20 cellular contexts compared by ENCODE assay signal in the genomic region with DNA sequence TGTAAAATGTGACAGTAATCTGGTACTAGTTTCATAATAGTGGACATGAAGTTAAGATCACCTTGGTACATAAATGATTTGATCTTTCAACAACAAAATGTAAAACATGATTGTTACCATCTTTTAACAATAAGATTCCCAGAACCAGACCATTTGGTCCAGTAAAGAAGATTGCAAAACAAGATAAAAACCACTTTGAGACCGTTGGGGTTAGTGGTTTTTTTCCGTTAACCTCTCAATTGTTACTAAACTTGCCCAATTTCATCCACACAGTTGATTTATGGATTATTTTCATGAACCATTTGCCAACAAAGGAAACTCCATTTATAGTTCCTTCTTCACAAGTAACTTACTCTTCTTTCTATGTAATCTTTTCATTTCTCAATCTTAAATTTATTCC. TPM values are rescaled to one million over a fixed set of nuclear protein-coding genes. Genes with fewer than 3 reads are reported as not detected.
DNase-seq lines count a peak whose midpoint lies in the region; ATAC-seq and TF ChIP-seq lines count a peak whose summit lies in the region.
"Had no signal": no experiment of that assay in that cellular context is flagged by ENCODE, and none has a peak within 500 bp of the region (broad histone marks: within the 10 kb centered on the region; RNA-seq: fewer than 3 reads in every experiment).

No MANE protein-coding gene starts in this region.

- 62 to 74% (median 65%) methylated on average over 2 of the region's 2 CpGs for WGBS in heart left ventricle, 4 donors

- no peaks in the 10 kb centered on the region for H3K27me3 Mint-ChIP-seq in mesothelial cell of epicardium (ENCODE audit: low read depth)
- H3K27me3 Mint-ChIP-seq: effector memory CD8-positive, alpha-beta T cell had no signal

- H3K27me3 ChIP-seq in BLaER1 = no peaks in the 10 kb centered on the region
- H3K27me3 ChIP-seq in heart left ventricle = no peaks in the 10 kb centered on the region
- H3K27me3 ChIP-seq in lower lobe of right lung (ENCODE audit: low read depth) = no peaks in the 10 kb centered on the region
- H3K27me3 ChIP-seq: esophagus squamous epithelium, thyroid gland had no signal

- H3K9ac ChIP-seq in BLaER1 = no peak overlapping the region

- TF ChIP-seq CTCF in mesothelial cell of epicardium (IDR thresholded peaks at IDR 0.05; ENCODE audit: unreplicated experiment) (no peak), heart left ventricle (IDR thresholded peaks at IDR 0.05) (no peak), lower lobe of right lung (IDR thresholded peaks at IDR 0.05) (no peak)

- H3K4me3 ChIP-seq in BLaER1 (no peak overlapping the region), heart left ventricle (no peak overlapping the region), lower lobe of right lung (no peak overlapping the region)
- H3K4me3 ChIP-seq: esophagus squamous epithelium, skin epidermis, thyroid gland had no signal

- H3K4me2 ChIP-seq in BLaER1 = peak overlapping the region; percentile 20; the same call in 1 of the 2 replicates

- intact Hi-C loops in heart left ventricle (cut with DNase I) (no loop called here), lower lobe of right lung (cut with DNase I) (no loop called here)

- H3K4me1 Mint-ChIP-seq in mesothelial cell of epicardium = no peaks in the 10 kb centered on the region

- H3K27ac ChIP-seq in BLaER1 = no peak overlapping the region
- H3K27ac ChIP-seq in heart left ventricle = no peak overlapping the region
- H3K27ac ChIP-seq in lower lobe of right lung = no peak overlapping the region
- H3K27ac ChIP-seq: esophagus squamous epithelium, RWPE1, skin epidermis, thyroid gland had no signal

- H3K27ac Mint-ChIP-seq in mesothelial cell of epicardium = no peak overlapping the region
- H3K27ac Mint-ChIP-seq: activated CD4-positive, alpha-beta T cell treated with anti-CD3 and anti-CD28 coated beads for 36 hours; stimulated activated naive B cell treated with anti-CD40 and anti-IgM and Interleukin-4, amounts not matched to agents 10 μg/mL and 1 μg/mL and 100 μg/mL, for 72 hours had no signal

- peaks cover 6% of the 10 kb centered on the region; the same call in 1 of the 2 replicates for H3K4me1 ChIP-seq in BLaER1
- H3K4me1 ChIP-seq in heart left ventricle = peaks cover 0 to 36% (median 0%) of the 10 kb centered on the region in 12 donors
- H3K4me1 ChIP-seq in lower lobe of right lung = peaks cover under 1% of the 10 kb centered on the region
- H3K4me1 ChIP-seq: esophagus squamous epithelium, thyroid gland had no signal

- DNase-seq in KG1 (lab: John Stamatoyannopoulos, UW) = peak; percentile 68
- peak; percentile 82 for DNase-seq in SIG-M5 treated with dmso at 0.1 percent for 504 hours (lab: John Stamatoyannopoulos, UW; ENCODE audit: unreplicated experiment)
- DNase-seq in fibroblast of peridontal ligament (ENCODE audit: extremely low read depth) = peak; percentile 70
- no peak for DNase-seq in mesothelial cell of epicardium (ENCODE audit: low spot score in 2 of 2, unreplicated experiment in 2 of 2)
- no peak for DNase-seq in heart left ventricle
- no peak for DNase-seq in lower lobe of right lung
- DNase-seq: activated CD4-positive, alpha-beta T cell treated with anti-CD3 and anti-CD28 coated beads for 36 hours; DMS79 treated with DMSO at 0.1 percent for 48 hours; effector memory CD8-positive, alpha-beta T cell; esophagus squamous epithelium; NCI-H1417 treated with DMSO at 0.1 percent for 48 hours; NCI-H510A; nucleus accumbens; stimulated activated naive B cell treated with anti-CD40 and anti-IgM and Interleukin-4, amounts not matched to agents 10 μg/mL and 1 μg/mL and 100 μg/mL, for 72 hours; thyroid gland had no signal

- H3K4me3 Mint-ChIP-seq in mesothelial cell of epicardium = no peak overlapping the region
- H3K4me3 Mint-ChIP-seq: activated CD4-positive, alpha-beta T cell treated with anti-CD3 and anti-CD28 coated beads for 36 hours; effector memory CD8-positive, alpha-beta T cell; stimulated activated naive B cell treated with anti-CD40 and anti-IgM and Interleukin-4, amounts not matched to agents 10 μg/mL and 1 μg/mL and 100 μg/mL, for 72 hours had no signal

- TF ChIP-seq POLR2A in heart left ventricle (IDR thresholded peaks at IDR 0.05) = no peak

- H3K9me3 ChIP-seq in BLaER1 (no peaks in the 10 kb centered on the region), heart left ventricle (no peaks in the 10 kb centered on the region), lower lobe of right lung (no peaks in the 10 kb centered on the region)
- H3K9me3 ChIP-seq: esophagus squamous epithelium, thyroid gland had no signal

- H3K36me3 ChIP-seq in BLaER1 (no peaks in the 10 kb centered on the region), heart left ventricle (no peaks in the 10 kb centered on the region), lower lobe of right lung (no peaks in the 10 kb centered on the region)
- H3K36me3 ChIP-seq: esophagus squamous epithelium, thyroid gland had no signal

- H3K36me3 Mint-ChIP-seq in mesothelial cell of epicardium = no peaks in the 10 kb centered on the region
- H3K36me3 Mint-ChIP-seq: stimulated activated naive B cell treated with anti-CD40 and anti-IgM and Interleukin-4, amounts not matched to agents 10 μg/mL and 1 μg/mL and 100 μg/mL, for 72 hours had no signal

- no peaks in the 10 kb centered on the region for H3K9me3 Mint-ChIP-seq in mesothelial cell of epicardium
- H3K9me3 Mint-ChIP-seq: effector memory CD8-positive, alpha-beta T cell; stimulated activated naive B cell treated with anti-CD40 and anti-IgM and Interleukin-4, amounts not matched to agents 10 μg/mL and 1 μg/mL and 100 μg/mL, for 72 hours had no signal

- ATAC-seq in GM19035 (IDR thresholded peaks at IDR 0.05; ENCODE audit: unreplicated experiment) = no peak
- ATAC-seq in heart left ventricle = no peak
- no peak for ATAC-seq in lower lobe of right lung
- ATAC-seq: effector memory CD8-positive, alpha-beta T cell; stimulated activated naive B cell treated with anti-CD40 and anti-IgM and Interleukin-4, amounts not matched to agents 10 μg/mL and 1 μg/mL and 100 μg/mL, for 72 hours had no signal

- H4K20me1 ChIP-seq in BLaER1 = no peaks in the 10 kb centered on the region

RNA-seq across cellular contexts. Expression of gene ATP8B4, which starts 53.8 kb away (rescaled TPM):
- total RNA-seq in mesothelial cell of epicardium = 1.4 to 2.1 TPM (median 1.8 TPM) in 3 replicates
- total RNA-seq in heart left ventricle = 10 to 100 TPM in 1 of 9 donors, 1 to 10 TPM in 8; 1.5 to 14.7 (median 2.5) TPM
- 1 to 10 TPM in 1 of 2 donors, under 1 TPM in 1; 0.51 to 1.2 TPM for polyA plus RNA-seq in heart left ventricle
- total RNA-seq in lower lobe of right lung = 9.0 TPM
- total RNA-seq: glomerular endothelial cell had no signal

Comparison
In these comparisons a context has a peak if more than half of its experiments do, and no peak if none do; other contexts are left out.
1. DNase-seq: peak in KG1 (single experiment), SIG-M5 treated with dmso at 0.1 percent for 504 hours (single experiment) and fibroblast of peridontal ligament (single experiment); none in mesothelial cell of epicardium (0 of 2), heart left ventricle (0 of 5) and lower lobe of right lung (single experiment).